ENCODE assay signal across 8 cellular contexts in genomic region chr13:113758651-113759524, GRCh38. TPM values are rescaled to one million over a fixed set of nuclear protein-coding genes. Genes with fewer than 3 reads are reported as not detected.
DNase-seq lines count a peak whose midpoint lies in the region; ATAC-seq, FAIRE-seq and TF ChIP-seq lines count a peak whose summit lies in the region.

Gene TMEM255B, plus strand, starts transcription at chr13:113759226. Its CDS starts 44 bp downstream, at chr13:113759270.

- intact Hi-C loops in CD14-positive monocyte (cut with micrococcal nuclease), result no loop called here

- H2AFZ ChIP-seq in neuron (ENCODE audit: low read depth, low read length), result peak within 1 kb of the TSS; percentile 36

- H3K9me3 ChIP-seq in SJSA1 (replicated peaks) (0 out of 2 replicates have a peak, but pooled peaks cover 4% of the 10 kb centered on the region), neuron (ENCODE audit: low read length) (no peaks in the 10 kb centered on the region), stomach smooth muscle (ENCODE audit: control insufficient read depth in 2 of 2, low read length in 2 of 2) (no peaks in the 10 kb centered on the region)

- DNase-seq in CD14-positive monocyte (ENCODE audit: low spot score), result peak; percentile 88
- DNase-seq in SJSA1 (ENCODE audit: low read depth in 1 of 2, low spot score in 2 of 2), result peak; percentile 70 to 92
- DNase-seq in activated naive CD4-positive, alpha-beta T cell treated with Interleukin-2 at 50 U/mL for 16 hours, result peak; percentile 81
- DNase-seq in frontal cortex (ENCODE audit: low spot score in 2 of 2), result peak; percentile 92 to 95

- H3K36me3 ChIP-seq in SJSA1 (no peaks in the 10 kb centered on the region), neuron (ENCODE audit: insufficient read depth, low read length) (no peaks in the 10 kb centered on the region), stomach smooth muscle (ENCODE audit: control insufficient read depth in 2 of 2, insufficient read depth in 2 of 2, low read length in 2 of 2) (no peaks in the 10 kb centered on the region)

- peaks cover 28% of the 10 kb centered on the region for H3K4me1 Mint-ChIP-seq in CD14-positive monocyte
- H3K4me1 Mint-ChIP-seq in IgD-negative memory B cell, result peaks cover 5 to 20% (median 17%) of the 10 kb centered on the region in 3 donors

- TF ChIP-seq CTCF in CD14-positive monocyte (IDR thresholded peaks at IDR 0.05), result peak; percentile 51

- H3K36me3 Mint-ChIP-seq in CD14-positive monocyte (peaks cover 0 to 3% of the 10 kb centered on the region in 2 donors), IgD-negative memory B cell (no peaks in the 10 kb centered on the region)

- peak within 1 kb of the TSS; percentile 84 to 94 (median 86) for H3K27ac Mint-ChIP-seq in CD14-positive monocyte
- peak within 1 kb of the TSS; percentile 55 to 92 (median 82) for H3K27ac Mint-ChIP-seq in IgD-negative memory B cell

- no peak for FAIRE-seq in frontal cortex (lab: Jason Lieb, UNC)

- H3K4me3 ChIP-seq in SJSA1 (peak within 1 kb of the TSS; percentile 43), neuron (ENCODE audit: low read length) (peak within 1 kb of the TSS; percentile 54), stomach smooth muscle (ENCODE audit: low read length in 2 of 2) (peak within 1 kb of the TSS; percentile 74 to 87)

- H3K27me3 ChIP-seq in SJSA1 (replicated peaks), result peaks cover 55% of the 10 kb centered on the region
- H3K27me3 ChIP-seq in neuron (ENCODE audit: insufficient read depth, low read length), result peaks cover 10% of the 10 kb centered on the region
- peaks cover 8 to 18% of the 10 kb centered on the region in 2 donors for H3K27me3 ChIP-seq in stomach smooth muscle (ENCODE audit: control insufficient read depth in 1 of 2, insufficient read depth in 2 of 2, low read length in 2 of 2)

- H3K9ac ChIP-seq in stomach smooth muscle (ENCODE audit: low read length in 2 of 2), result peak within 1 kb of the TSS; percentile 49 to 69

- H3K9me3 Mint-ChIP-seq in CD14-positive monocyte (peaks cover 0 to 9% (median 5%) of the 10 kb centered on the region in 7 donors), IgD-negative memory B cell (peaks cover 0 to 2% (median 0%) of the 10 kb centered on the region in 3 donors)

- peak; percentile 81 for ATAC-seq in GM21360 (IDR thresholded peaks at IDR 0.05; ENCODE audit: unreplicated experiment)

- peaks cover 24 to 60% (median 42%) of the 10 kb centered on the region in 3 donors for H3K27me3 Mint-ChIP-seq in CD14-positive monocyte (ENCODE audit: low read depth in 3 of 3)
- H3K27me3 Mint-ChIP-seq in IgD-negative memory B cell, result peaks cover 25% of the 10 kb centered on the region

- H3K27ac ChIP-seq in SJSA1, result no peak within 1 kb of the TSS
- peak within 1 kb of the TSS; percentile 37 for H3K27ac ChIP-seq in stomach smooth muscle (ENCODE audit: low read length)

- H3K4me3 Mint-ChIP-seq in CD14-positive monocyte (peak within 1 kb of the TSS; percentile 90 to 100), IgD-negative memory B cell (peak within 1 kb of the TSS; percentile 79 to 92 (median 90))

- H3K4me1 ChIP-seq in SJSA1 (replicated peaks) (peaks cover 15% of the 10 kb centered on the region), neuron (ENCODE audit: insufficient read depth, low read length) (peaks cover 13% of the 10 kb centered on the region), stomach smooth muscle (ENCODE audit: control insufficient read depth, insufficient read depth, low read length) (peaks cover 18% of the 10 kb centered on the region)

RNA-seq across cellular contexts. Expression of gene TMEM255B, which starts in this region (rescaled TPM):
- polyA plus RNA-seq in CD14-positive monocyte (1 to 10 TPM; 5.9 to 7.5 TPM), IgD-negative memory B cell (0.70 TPM)
- total RNA-seq in SJSA1 (2014; rRNA removed; shearing (Covaris generic)), result 1.8 and 2.7 TPM in 2 replicates
- not detected for total RNA-seq in frontal cortex

Comparison
In these comparisons a context has a peak if more than half of its experiments do, and no peak if none do; other contexts are left out.
1. Peak in DNase-seq in frontal cortex; RNA of the gene not detected or under 1 TPM.